ENCODE assay signal across 5 cellular contexts in genomic region chr1:34427170-34427569, GRCh38.
"Had no signal": no experiment of that assay in that cellular context is flagged by ENCODE, and none has a peak within 500 bp of the region (broad histone marks: within the 10 kb centered on the region; RNA-seq: fewer than 3 reads in every experiment).

No MANE protein-coding gene starts in this region.

- H3K27ac Mint-ChIP-seq: IgD-negative memory B cell had no signal

- ATAC-seq: HepG2, K562 had no signal

- H3K4me1 Mint-ChIP-seq: IgD-negative memory B cell had no signal

- DNase-seq: IMR-90 had no signal

- H3K4me3 ChIP-seq: K562 had no signal

- H3K9me3 Mint-ChIP-seq: IgD-negative memory B cell had no signal

- H3K36me3 Mint-ChIP-seq: IgD-negative memory B cell had no signal

- H3K4me3 Mint-ChIP-seq: IgD-negative memory B cell had no signal

- H3K27ac ChIP-seq: HL-60 had no signal
